In the genomic region with DNA sequence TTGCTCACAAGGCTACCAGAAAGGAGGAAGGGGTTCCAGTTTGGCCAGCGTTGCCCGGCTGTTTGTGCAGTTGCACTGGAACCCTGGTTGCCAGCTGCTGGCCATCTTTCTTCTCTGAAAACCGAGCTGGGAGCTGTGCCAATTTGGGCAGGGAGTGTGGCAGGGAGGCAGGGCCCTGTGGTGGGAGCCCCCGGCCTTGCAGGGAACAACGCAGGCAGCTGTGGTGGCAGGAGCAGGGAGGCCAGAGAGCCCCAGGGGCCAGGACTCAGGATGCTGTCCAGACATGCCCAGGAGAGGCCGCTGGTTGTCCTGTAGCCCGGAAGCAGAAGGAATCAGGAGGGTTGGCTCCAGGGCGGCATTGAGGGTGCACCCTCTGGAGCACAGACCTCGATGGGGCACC, we compare ENCODE assay signal across 16 cellular contexts. TPM values are rescaled to one million over a fixed set of nuclear protein-coding genes. Genes with fewer than 3 reads are reported as not detected.
A peak's percentile ranks its signal among the peaks of the same experiment; 100 is the strongest.
DNase-seq lines count a peak whose midpoint lies in the region; ATAC-seq and TF ChIP-seq lines count a peak whose summit lies in the region.
"Had no signal": no experiment of that assay in that cellular context is flagged by ENCODE, and none has a peak within 500 bp of the region (broad histone marks: within the 10 kb centered on the region; RNA-seq: fewer than 3 reads in every experiment).

No MANE protein-coding gene starts in this region.

- H3K27me3 ChIP-seq in foreskin keratinocyte (no peaks in the 10 kb centered on the region), heart left ventricle (no peaks in the 10 kb centered on the region)
- H3K27me3 ChIP-seq: left lung had no signal

- peaks cover 0 to 33% (median 15%) of the 10 kb centered on the region in 9 donors for H3K36me3 ChIP-seq in heart left ventricle

- 83 to 87% (median 85%) methylated on average over 9 of the region's 9 CpGs for WGBS in heart left ventricle, 4 donors

- no peaks in the 10 kb centered on the region for H3K9me3 ChIP-seq in heart left ventricle
- H3K9me3 ChIP-seq: left lung had no signal

- peak; percentile 36 for TF ChIP-seq CTCF in foreskin keratinocyte (conservative IDR thresholded peaks at IDR 0.05)
- no peak for TF ChIP-seq CTCF in heart left ventricle (IDR thresholded peaks at IDR 0.05)

- peak; percentile 3 for DNase-seq in DMS153 (lab: John Stamatoyannopoulos, UW)
- DNase-seq in DMS153 treated with DMSO at 0.1 percent for 48 hours (lab: John Stamatoyannopoulos, UW; ENCODE audit: unreplicated experiment) = no peak
- DNase-seq in SHP77 (lab: John Stamatoyannopoulos, UW) = peak; percentile 75 to 89
- peak in 1 of 2 donors; percentile 42 for DNase-seq in foreskin keratinocyte
- DNase-seq in superior temporal gyrus (ENCODE audit: extremely low spot score) = peak; percentile 65
- no peak for DNase-seq in amniotic stem cell (lab: John Stamatoyannopoulos, UW)
- DNase-seq in heart left ventricle = no peak
- DNase-seq in Kasumi-1 (lab: John Stamatoyannopoulos, UW) = no peak
- DNase-seq: activated T-cell treated with anti-CD3 and anti-CD28 coated beads, Interleukin-2, amount 50 U/mL, for 24 hours; glutamatergic neuron; left lung; NCI-H774; stimulated activated CD4-positive, alpha-beta T cell treated with anti-CD3 and anti-CD28 coated beads, Interleukin-15, amount 100 ng/mL, for 24 hours had no signal

- intact Hi-C loops in heart left ventricle (cut with DNase I) = loop anchor here in 1 of 10 donors (2.0 kb wide), 1 partner anchor 36 kb away; no protein-coding TSS in a partner anchor

- H3K4me3 ChIP-seq in heart left ventricle = no peak overlapping the region
- H3K4me3 ChIP-seq: GM12878, left lung, SK-N-MC had no signal

- no peak for TF ChIP-seq POLR2A in heart left ventricle (IDR thresholded peaks at IDR 0.05)

- H3K4me1 ChIP-seq in foreskin keratinocyte = no peaks in the 10 kb centered on the region
- H3K4me1 ChIP-seq in heart left ventricle = peaks cover 0 to 28% (median 13%) of the 10 kb centered on the region in 12 donors

- H3K27ac ChIP-seq in foreskin keratinocyte = no peak overlapping the region
- no peak overlapping the region for H3K27ac ChIP-seq in heart left ventricle
- H3K27ac ChIP-seq: left lung, SK-N-MC had no signal

- ATAC-seq in foreskin keratinocyte (no peak), heart left ventricle (no peak)
- ATAC-seq: GM12878, left lung had no signal

RNA-seq across cellular contexts. Expression of a gene that starts 4.8 kb away (rescaled TPM):
- total RNA-seq in foreskin keratinocyte (6.9 and 8.6 TPM in 2 replicates), heart left ventricle (10 to 100 TPM in 1 of 9 donors, 1 to 10 TPM in 8; 3.6 to 10.8 (median 7.2) TPM)
- polyA plus RNA-seq in foreskin keratinocyte (6.0 and 6.5 TPM in 2 replicates), heart left ventricle (1 to 10 TPM; 3.3 to 6.2 TPM)

RNA-seq across cellular contexts. Expression of a gene that starts 10.1 kb away (rescaled TPM):
- 0.92 and 2.4 TPM in 2 replicates for total RNA-seq in foreskin keratinocyte
- 1.8 and 2.8 TPM in 2 replicates for polyA plus RNA-seq in foreskin keratinocyte
- under 1 TPM in 1 of 9 donors, not detected in 8; 0.16 TPM for total RNA-seq in heart left ventricle
- not detected for polyA plus RNA-seq in heart left ventricle
- total RNA-seq: GM12878 had no signal

RNA-seq across cellular contexts. Expression of a gene that starts 18.6 kb away (rescaled TPM):
- total RNA-seq in foreskin keratinocyte (0.03 TPM in 1 of 2 replicates, not detected in the other), heart left ventricle (not detected)
- polyA plus RNA-seq in foreskin keratinocyte (not detected in 2 replicates), heart left ventricle (not detected)
- total RNA-seq: GM12878, left lung had no signal
- polyA plus RNA-seq: GM12878 had no signal

RNA-seq across cellular contexts. Expression of a gene that starts 19.3 kb away (rescaled TPM):
- total RNA-seq in foreskin keratinocyte (not detected in 2 replicates), heart left ventricle (10 to 100 TPM in 1 of 9 donors, 1 to 10 TPM in 4, under 1 TPM in 3, not detected in 1; 0.43 to 14.1 (median 1.2) TPM)
- polyA plus RNA-seq in foreskin keratinocyte (not detected in 2 replicates), heart left ventricle (under 1 TPM; 0.72 to 0.79 TPM)
- total RNA-seq: astrocyte had no signal

RNA-seq across cellular contexts. Expression of a gene that starts 25.8 kb away (rescaled TPM):
- 3.7 and 5.8 TPM in 2 replicates for total RNA-seq in foreskin keratinocyte
- polyA plus RNA-seq in foreskin keratinocyte = 4.1 and 5.4 TPM in 2 replicates
- total RNA-seq in heart left ventricle = under 1 TPM in 2 of 9 donors, not detected in 7; 0.11 to 0.43 TPM
- under 1 TPM in 1 of 2 donors, not detected in 1; 0.25 TPM for polyA plus RNA-seq in heart left ventricle
- polyA plus RNA-seq: GM12878 had no signal

Comparison
In these comparisons a context has a peak if more than half of its experiments do, and no peak if none do; other contexts are left out.
1. DNase-seq: peak in DMS153 (single experiment), SHP77 (2 of 2) and superior temporal gyrus (single experiment); none in DMS153 treated with DMSO at 0.1 percent for 48 hours (single experiment), amniotic stem cell (single experiment), heart left ventricle (0 of 5) and Kasumi-1 (0 of 2).